Comparison of ENCODE assay signal across 1 cellular context in genomic region chr3:148711981-148712666, GRCh38.
TF ChIP-seq lines count a peak whose summit lies in the region.

No MANE protein-coding gene starts in this region.

TF ChIP-seq in liver, 16 proteins besides CTCF, POLR2A, EP300 and RAD21 (continued from another document):
- TF ChIP-seq MAX (IDR thresholded peaks at IDR 0.05) (no peak), HNF4G (IDR thresholded peaks at IDR 0.05) (peak; percentile 56), NR2F2 (IDR thresholded peaks at IDR 0.05) (no peak), ATF3 (IDR thresholded peaks at IDR 0.05) (no peak)
